Comparison of ENCODE assay signal across 1 cellular context in the genomic region with DNA sequence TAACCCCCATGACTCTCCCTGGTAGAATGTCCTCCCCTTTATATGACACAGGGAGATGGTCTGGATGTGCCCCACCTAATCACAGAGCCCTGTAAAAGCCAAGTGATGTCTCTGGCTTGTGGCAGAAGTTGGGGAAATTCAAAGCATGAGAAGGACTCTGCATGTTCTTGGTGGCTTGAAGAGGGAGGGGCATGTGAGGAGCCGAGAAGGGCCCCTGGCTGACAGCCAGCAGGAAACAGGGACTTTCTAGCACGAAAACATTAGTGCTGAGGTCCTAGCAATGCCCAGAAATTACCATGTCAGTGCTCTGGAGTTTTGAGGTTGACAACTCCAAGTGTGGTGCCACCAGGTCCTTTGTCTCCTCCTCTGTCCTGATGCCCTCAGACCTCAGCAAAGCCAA.
TF ChIP-seq lines count a peak whose summit lies in the region.

No MANE protein-coding gene starts in this region.

TF ChIP-seq in GM12878, 131 proteins besides CTCF, POLR2A, EP300 and RAD21:
- no peak for TF ChIP-seq TAF1 (IDR thresholded peaks at IDR 0.05; ENCODE audit: borderline replicate concordance, low read depth, low read length)
- TF ChIP-seq SRF (IDR thresholded peaks at IDR 0.05; ENCODE audit: low read depth in 2 of 2, low read length in 2 of 2) = no peak
- no peak for TF ChIP-seq ELK1 (IDR thresholded peaks at IDR 0.05; ENCODE audit: low read depth, low read length)
- no peak for TF ChIP-seq CBX5 (IDR thresholded peaks at IDR 0.05; ENCODE audit: low read depth)
- TF ChIP-seq STAT3 (IDR thresholded peaks at IDR 0.05; ENCODE audit: low read depth, low read length) = no peak
- TF ChIP-seq, protein P1, sequence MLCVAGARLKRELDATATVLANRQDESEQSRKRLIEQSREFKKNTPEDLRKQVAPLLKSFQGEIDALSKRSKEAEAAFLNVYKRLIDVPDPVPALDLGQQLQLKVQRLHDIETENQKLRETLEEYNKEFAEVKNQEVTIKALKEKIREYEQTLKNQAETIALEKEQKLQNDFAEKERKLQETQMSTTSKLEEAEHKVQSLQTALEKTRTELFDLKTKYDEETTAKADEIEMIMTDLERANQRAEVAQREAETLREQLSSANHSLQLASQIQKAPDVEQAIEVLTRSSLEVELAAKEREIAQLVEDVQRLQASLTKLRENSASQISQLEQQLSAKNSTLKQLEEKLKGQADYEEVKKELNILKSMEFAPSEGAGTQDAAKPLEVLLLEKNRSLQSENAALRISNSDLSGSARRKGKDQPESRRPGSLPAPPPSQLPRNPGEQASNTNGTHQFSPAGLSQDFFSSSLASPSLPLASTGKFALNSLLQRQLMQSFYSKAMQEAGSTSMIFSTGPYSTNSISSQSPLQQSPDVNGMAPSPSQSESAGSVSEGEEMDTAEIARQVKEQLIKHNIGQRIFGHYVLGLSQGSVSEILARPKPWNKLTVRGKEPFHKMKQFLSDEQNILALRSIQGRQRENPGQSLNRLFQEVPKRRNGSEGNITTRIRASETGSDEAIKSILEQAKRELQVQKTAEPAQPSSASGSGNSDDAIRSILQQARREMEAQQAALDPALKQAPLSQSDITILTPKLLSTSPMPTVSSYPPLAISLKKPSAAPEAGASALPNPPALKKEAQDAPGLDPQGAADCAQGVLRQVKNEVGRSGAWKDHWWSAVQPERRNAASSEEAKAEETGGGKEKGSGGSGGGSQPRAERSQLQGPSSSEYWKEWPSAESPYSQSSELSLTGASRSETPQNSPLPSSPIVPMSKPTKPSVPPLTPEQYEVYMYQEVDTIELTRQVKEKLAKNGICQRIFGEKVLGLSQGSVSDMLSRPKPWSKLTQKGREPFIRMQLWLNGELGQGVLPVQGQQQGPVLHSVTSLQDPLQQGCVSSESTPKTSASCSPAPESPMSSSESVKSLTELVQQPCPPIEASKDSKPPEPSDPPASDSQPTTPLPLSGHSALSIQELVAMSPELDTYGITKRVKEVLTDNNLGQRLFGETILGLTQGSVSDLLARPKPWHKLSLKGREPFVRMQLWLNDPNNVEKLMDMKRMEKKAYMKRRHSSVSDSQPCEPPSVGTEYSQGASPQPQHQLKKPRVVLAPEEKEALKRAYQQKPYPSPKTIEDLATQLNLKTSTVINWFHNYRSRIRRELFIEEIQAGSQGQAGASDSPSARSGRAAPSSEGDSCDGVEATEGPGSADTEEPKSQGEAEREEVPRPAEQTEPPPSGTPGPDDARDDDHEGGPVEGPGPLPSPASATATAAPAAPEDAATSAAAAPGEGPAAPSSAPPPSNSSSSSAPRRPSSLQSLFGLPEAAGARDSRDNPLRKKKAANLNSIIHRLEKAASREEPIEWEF (IDR thresholded peaks at IDR 0.05; ENCODE audit: insufficient replicate concordance, low read depth, low read length) = no peak
- no peak for TF ChIP-seq MAX (IDR thresholded peaks at IDR 0.05; ENCODE audit: low read depth, low read length)
- no peak for TF ChIP-seq RFX5 (IDR thresholded peaks at IDR 0.05; ENCODE audit: low read depth, low read length)
- no peak for TF ChIP-seq IRF5 (IDR thresholded peaks at IDR 0.05; ENCODE audit: borderline replicate concordance)
- TF ChIP-seq ZNF24 (IDR thresholded peaks at IDR 0.05) = no peak
- TF ChIP-seq ATF3 (IDR thresholded peaks at IDR 0.05; ENCODE audit: borderline replicate concordance, extremely low read depth, low read depth, low read length) = no peak
- no peak for TF ChIP-seq SUZ12 (IDR thresholded peaks at IDR 0.05; ENCODE audit: unreplicated experiment)
- TF ChIP-seq MLLT1 (IDR thresholded peaks at IDR 0.05) = no peak
- no peak for TF ChIP-seq BHLHE40 (IDR thresholded peaks at IDR 0.05; ENCODE audit: borderline replicate concordance in 1 of 2, low read depth in 2 of 2, low read length in 1 of 2)
- TF ChIP-seq MYB (IDR thresholded peaks at IDR 0.05; ENCODE audit: borderline replicate concordance, low read depth, low read length) = no peak
- no peak for TF ChIP-seq IKZF2 (IDR thresholded peaks at IDR 0.05)
- TF ChIP-seq ZBTB4 (CRISPR knock-in tag; IDR thresholded peaks at IDR 0.05) = no peak
- no peak for TF ChIP-seq SMC3 (IDR thresholded peaks at IDR 0.05; ENCODE audit: borderline replicate concordance, low read length)
TF ChIP-seq in GM12878: peak in this region for 0.
